Comparison of ENCODE assay signal across 1 cellular context in the genomic region with DNA sequence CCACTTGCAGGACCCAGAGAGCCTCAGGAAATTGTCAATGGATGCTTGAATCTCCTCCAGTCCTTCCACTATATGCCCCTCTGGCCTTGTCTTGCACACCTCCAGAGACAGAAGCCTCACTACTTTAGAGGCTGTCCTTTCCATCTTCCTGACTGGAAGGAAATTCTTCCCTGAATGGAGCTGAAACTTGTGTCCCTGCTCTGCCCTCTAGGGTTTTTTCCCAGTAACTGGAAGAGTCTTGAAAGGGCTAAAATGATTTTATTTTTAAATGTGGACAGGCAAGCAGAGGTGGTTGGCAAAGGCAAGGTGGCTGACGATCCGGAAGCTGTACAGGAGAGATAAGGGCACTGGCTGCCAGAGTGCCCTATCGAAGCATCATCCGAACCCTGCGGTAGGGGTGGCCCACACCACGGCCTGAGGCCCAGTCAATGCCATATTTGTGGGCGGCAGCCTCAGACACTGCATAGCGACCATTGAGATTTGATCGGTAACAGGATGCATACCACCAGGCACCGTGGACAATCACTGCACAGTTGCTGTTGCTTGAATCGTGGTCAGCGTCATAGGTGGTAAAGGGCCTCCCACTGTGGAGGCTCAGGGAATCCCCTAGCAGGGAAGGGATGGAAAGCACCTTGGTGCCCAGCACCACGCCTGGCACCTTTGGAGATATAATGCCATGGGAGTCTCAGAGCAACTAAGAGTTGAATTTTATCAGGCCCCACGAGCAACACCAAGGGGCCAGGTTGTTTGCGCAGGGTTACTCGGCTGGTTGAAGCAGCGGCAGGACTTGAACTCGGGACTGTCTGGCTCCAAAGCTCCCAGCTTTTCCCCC.
TF ChIP-seq lines count a peak whose summit lies in the region.

No MANE protein-coding gene starts in this region.

TF ChIP-seq in GM23338, 12 proteins besides CTCF, POLR2A, EP300 and RAD21 (continued from another document):
- no peak for TF ChIP-seq ZNF462 (CRISPR knock-in tag; IDR thresholded peaks at IDR 0.05)
- no peak for TF ChIP-seq NANOG (IDR thresholded peaks at IDR 0.05; ENCODE audit: borderline replicate concordance)
- no peak for TF ChIP-seq ETS1 (IDR thresholded peaks at IDR 0.05)
- TF ChIP-seq POLR2AphosphoS5 (IDR thresholded peaks at IDR 0.05; ENCODE audit: low read depth) = no peak
